ENCODE assay signal across 17 cellular contexts in the genomic region with DNA sequence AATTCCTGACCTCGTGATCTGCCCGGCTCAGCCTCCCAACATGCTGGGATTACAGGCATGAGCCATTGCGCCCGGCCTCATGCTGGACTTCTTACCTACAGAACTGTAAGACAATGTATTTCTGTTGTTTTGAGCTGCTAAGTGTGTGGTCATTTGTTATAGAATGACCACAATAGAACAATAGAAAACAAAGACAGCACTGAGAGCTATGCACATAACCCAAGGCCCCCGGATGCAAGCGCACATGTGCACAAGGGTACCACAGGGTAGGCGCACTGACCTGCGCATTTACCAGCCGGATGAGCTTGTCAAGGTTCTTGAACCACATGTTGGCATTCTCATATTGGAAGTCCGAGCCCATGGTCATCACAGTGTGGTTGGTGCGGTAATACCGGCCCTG. TPM values are rescaled to one million over a fixed set of nuclear protein-coding genes. Genes with fewer than 3 reads are reported as not detected.
DNase-seq lines count a peak whose midpoint lies in the region; ATAC-seq and TF ChIP-seq lines count a peak whose summit lies in the region.
"Had no signal": no experiment of that assay in that cellular context is flagged by ENCODE, and none has a peak within 500 bp of the region (broad histone marks: within the 10 kb centered on the region; RNA-seq: fewer than 3 reads in every experiment).

No MANE protein-coding gene starts in this region.

- H2AFZ ChIP-seq in mesenchymal stem cell (ENCODE audit: low read depth, low read length) = no peak overlapping the region
- H2AFZ ChIP-seq: GM23338 had no signal

- H3K4me2 ChIP-seq in mesenchymal stem cell (ENCODE audit: low read length, poor library complexity, severe bottlenecking) = no peak overlapping the region
- H3K4me2 ChIP-seq: BLaER1 treated with 17β-estradiol and CSF1 and Interleukin-3, amounts not matched to agents 10 nM and 100 nM; GM23338 had no signal

- H3K27ac ChIP-seq in mesenchymal stem cell (ENCODE audit: low read length, poor library complexity, severe bottlenecking) = no peak overlapping the region
- H3K27ac ChIP-seq: 22Rv1; BLaER1 treated with 17β-estradiol and CSF1 and Interleukin-3, amounts not matched to agents 10 nM and 100 nM had no signal

- no peak overlapping the region for H3K14ac ChIP-seq in mesenchymal stem cell (ENCODE audit: low read length in 2 of 2)

- H3K4me3 Mint-ChIP-seq in activated T-cell treated with anti-CD3 and anti-CD28 coated beads, Interleukin-2, amount 50 U/mL, for 72 hours = no peak overlapping the region
- H3K4me3 Mint-ChIP-seq in chondrocyte (ENCODE audit: unreplicated experiment) = no peak overlapping the region
- H3K4me3 Mint-ChIP-seq: GM23338 had no signal

- H3K18ac ChIP-seq in mesenchymal stem cell (ENCODE audit: low read depth in 1 of 2, low read length in 2 of 2) = no peak overlapping the region

- peaks cover 65 to 84% of the 10 kb centered on the region in 2 experiments for H3K36me3 ChIP-seq in mesenchymal stem cell (ENCODE audit: control insufficient read depth in 1 of 2, insufficient read depth in 2 of 2, low read depth in 1 of 2, low read length in 2 of 2)

- H3K23ac ChIP-seq in mesenchymal stem cell (ENCODE audit: low read length in 2 of 2) = no peak overlapping the region

- TF ChIP-seq CTCF in chondrocyte (IDR thresholded peaks at IDR 0.05) = no peak

- no peaks in the 10 kb centered on the region for H3K9me3 Mint-ChIP-seq in activated T-cell treated with anti-CD3 and anti-CD28 coated beads, Interleukin-2, amount 50 U/mL, for 72 hours
- H3K9me3 Mint-ChIP-seq in chondrocyte (ENCODE audit: low read depth) = no peaks in the 10 kb centered on the region
- H3K9me3 Mint-ChIP-seq: CD4-positive, CD25-positive, alpha-beta regulatory T cell; GM23338 had no signal

- no peak overlapping the region for H4K8ac ChIP-seq in mesenchymal stem cell (ENCODE audit: low read length)

- no peak overlapping the region for H2BK120ac ChIP-seq in mesenchymal stem cell (ENCODE audit: low read depth, low read length)

- WGBS in mesenchymal stem cell = 87% methylated on average over 10 of the region's 12 CpGs

- no peak for DNase-seq in activated T-cell treated with anti-CD3 and anti-CD28 coated beads, Interleukin-2, amount 50 U/mL, for 72 hours
- DNase-seq in activated T-cell treated with anti-CD3 and anti-CD28 coated beads for 4 hours (no peak), globus pallidus (ENCODE audit: low spot score) (peak; percentile 76), mesenchymal stem cell (no peak), superior temporal gyrus (ENCODE audit: extremely low spot score) (peak; percentile 74), iPS-NIHi7 (ENCODE audit: extremely low spot score) (no peak), 8988T (no peak), chondrocyte (ENCODE audit: low spot score) (no peak)
- DNase-seq: AML-193; CD4-positive, CD25-positive, alpha-beta regulatory T cell; DMS53; GF-D8; H7 had no signal

- peak overlapping the region; percentile 42 for H3K27ac Mint-ChIP-seq in activated T-cell treated with anti-CD3 and anti-CD28 coated beads, Interleukin-2, amount 50 U/mL, for 72 hours
- H3K27ac Mint-ChIP-seq in chondrocyte (ENCODE audit: unreplicated experiment) = no peak overlapping the region
- H3K27ac Mint-ChIP-seq: CD4-positive, CD25-positive, alpha-beta regulatory T cell; GM23338 had no signal

- no peaks in the 10 kb centered on the region for H3K27me3 Mint-ChIP-seq in activated T-cell treated with anti-CD3 and anti-CD28 coated beads, Interleukin-2, amount 50 U/mL, for 72 hours (ENCODE audit: low read depth)
- no peaks in the 10 kb centered on the region for H3K27me3 Mint-ChIP-seq in chondrocyte (ENCODE audit: low read depth)
- H3K27me3 Mint-ChIP-seq: CD4-positive, CD25-positive, alpha-beta regulatory T cell had no signal

- peaks cover 5% of the 10 kb centered on the region for H3K4me1 ChIP-seq in mesenchymal stem cell (ENCODE audit: control insufficient read depth, insufficient read depth, low read depth, low read length)

- no peak overlapping the region for H2BK5ac ChIP-seq in mesenchymal stem cell (ENCODE audit: low read depth, low read length, poor library complexity, severe bottlenecking)

- H3K36me3 Mint-ChIP-seq in activated T-cell treated with anti-CD3 and anti-CD28 coated beads, Interleukin-2, amount 50 U/mL, for 72 hours (ENCODE audit: insufficient read depth in 2 of 2) = peaks cover 6 to 23% of the 10 kb centered on the region in 2 donors
- peaks cover 21% of the 10 kb centered on the region for H3K36me3 Mint-ChIP-seq in chondrocyte (ENCODE audit: low read depth)

- no peaks in the 10 kb centered on the region for H3K27me3 ChIP-seq in mesenchymal stem cell (ENCODE audit: control insufficient read depth in 1 of 2, insufficient read depth in 1 of 2, low read length in 2 of 2)
- H3K27me3 ChIP-seq: BLaER1 treated with 17β-estradiol and CSF1 and Interleukin-3, amounts not matched to agents 10 nM and 100 nM had no signal

- H3K4ac ChIP-seq in mesenchymal stem cell (ENCODE audit: low read depth in 1 of 2, low read length in 2 of 2) = no peak overlapping the region

- H2BK15ac ChIP-seq in mesenchymal stem cell (ENCODE audit: low read depth, poor library complexity, severe bottlenecking) = no peak overlapping the region

- H3K79me1 ChIP-seq in mesenchymal stem cell (replicated peaks; ENCODE audit: low read length, poor library complexity, severe bottlenecking) = peaks cover 29% of the 10 kb centered on the region

- H3K9ac ChIP-seq in mesenchymal stem cell (ENCODE audit: low read length) = no peak overlapping the region
- H3K9ac ChIP-seq: BLaER1 treated with 17β-estradiol and CSF1 and Interleukin-3, amounts not matched to agents 10 nM and 100 nM had no signal

- ATAC-seq in activated T-cell treated with anti-CD3 and anti-CD28 coated beads, Interleukin-2, amount 50 U/mL, for 72 hours (replicated peaks in 1 of 2) = no peak
- ATAC-seq: GM23338 had no signal

- H3K4me1 Mint-ChIP-seq in activated T-cell treated with anti-CD3 and anti-CD28 coated beads, Interleukin-2, amount 50 U/mL, for 72 hours (ENCODE audit: low read depth) = peaks cover 19% of the 10 kb centered on the region
- H3K4me1 Mint-ChIP-seq in chondrocyte (ENCODE audit: low read depth) = peaks cover 5% of the 10 kb centered on the region

- H2AK5ac ChIP-seq in mesenchymal stem cell (ENCODE audit: low read length, severe bottlenecking) = no peak overlapping the region

- H4K91ac ChIP-seq in mesenchymal stem cell (ENCODE audit: low read length) = peak overlapping the region; percentile 18

- no peaks in the 10 kb centered on the region for H3K9me3 ChIP-seq in mesenchymal stem cell (ENCODE audit: control insufficient read depth, low read length)

- H3K4me3 ChIP-seq in mesenchymal stem cell (ENCODE audit: insufficient read depth in 1 of 2, low read depth in 1 of 2, low read length in 2 of 2) = no peak overlapping the region
- H3K4me3 ChIP-seq: BLaER1 treated with 17β-estradiol and CSF1 and Interleukin-3, amounts not matched to agents 10 nM and 100 nM; GM23338 had no signal

- no peak overlapping the region for H2BK12ac ChIP-seq in mesenchymal stem cell (ENCODE audit: low read length in 2 of 2)

RNA-seq across cellular contexts. Expression of gene MAN2B1, which starts 5.6 kb away (rescaled TPM):
- 100 to 1,000 TPM in 1 of 2 donors, 10 to 100 TPM in 1; 75.8 to 109 TPM for total RNA-seq in activated T-cell treated with anti-CD3 and anti-CD28 coated beads, Interleukin-2, amount 50 U/mL, for 72 hours
- polyA plus RNA-seq in mesenchymal stem cell (2013, experiment 1 of 2) = 70.4 TPM
- 70.1 TPM for polyA plus RNA-seq in mesenchymal stem cell (2013, experiment 2 of 2)
- total RNA-seq in chondrocyte = 86.6 to 104 TPM (median 99.5 TPM) in 3 replicates

RNA-seq across cellular contexts. Expression of gene WDR83, which starts 5.6 kb away (rescaled TPM):
- total RNA-seq in activated T-cell treated with anti-CD3 and anti-CD28 coated beads, Interleukin-2, amount 50 U/mL, for 72 hours = 10 to 100 TPM; 18.4 to 24.0 TPM
- polyA plus RNA-seq in mesenchymal stem cell (2013, experiment 1 of 2) = 5.0 TPM
- polyA plus RNA-seq in mesenchymal stem cell (2013, experiment 2 of 2) = 4.7 TPM
- 9.6 to 13.5 TPM (median 12.7 TPM) in 3 replicates for total RNA-seq in chondrocyte

RNA-seq across cellular contexts. Expression of gene DHPS, which starts 20.7 kb away (rescaled TPM):
- total RNA-seq in activated T-cell treated with anti-CD3 and anti-CD28 coated beads, Interleukin-2, amount 50 U/mL, for 72 hours = 100 to 1,000 TPM; 140 to 150 TPM
- 39.7 TPM for polyA plus RNA-seq in mesenchymal stem cell (2013, experiment 1 of 2)
- 39.4 TPM for polyA plus RNA-seq in mesenchymal stem cell (2013, experiment 2 of 2)
- 37.8 to 48.8 TPM (median 47.5 TPM) in 3 replicates for total RNA-seq in chondrocyte

RNA-seq across cellular contexts. Expression of gene GNG14, which starts 26.8 kb away (rescaled TPM):
- not detected for total RNA-seq in activated T-cell treated with anti-CD3 and anti-CD28 coated beads, Interleukin-2, amount 50 U/mL, for 72 hours
- polyA plus RNA-seq in mesenchymal stem cell (2013, experiment 1 of 2) = not detected
- polyA plus RNA-seq in mesenchymal stem cell (2013, experiment 2 of 2) = not detected
- total RNA-seq in chondrocyte = not detected in 3 replicates
- total RNA-seq: CD4-positive, CD25-positive, alpha-beta regulatory T cell; GM23338; H7; HT1080 had no signal
- polyA plus RNA-seq: CD4-positive, CD25-positive, alpha-beta regulatory T cell; GM23338 had no signal

RNA-seq across cellular contexts. Expression of gene FBXW9, which starts 35.5 kb away (rescaled TPM):
- total RNA-seq in activated T-cell treated with anti-CD3 and anti-CD28 coated beads, Interleukin-2, amount 50 U/mL, for 72 hours = 1 to 10 TPM; 3.5 to 6.9 TPM
- polyA plus RNA-seq in mesenchymal stem cell (2013, experiment 1 of 2) = 5.2 TPM
- polyA plus RNA-seq in mesenchymal stem cell (2013, experiment 2 of 2) = 5.2 TPM
- total RNA-seq in chondrocyte = 5.0 to 11.7 TPM (median 5.2 TPM) in 3 replicates

Comparison
In these comparisons a context has a peak if more than half of its experiments do, and no peak if none do; other contexts are left out.
1. DNase-seq: peak in globus pallidus (single experiment) and superior temporal gyrus (single experiment); none in activated T-cell treated with anti-CD3 and anti-CD28 coated beads, Interleukin-2, amount 50 U/mL, for 72 hours (0 of 2), activated T-cell treated with anti-CD3 and anti-CD28 coated beads for 4 hours (single experiment), mesenchymal stem cell (single experiment), iPS-NIHi7 (single experiment), 8988T (single experiment) and chondrocyte (single experiment).